8 cellular contexts compared by ENCODE assay signal in genomic region chr1:35726814-35727433, GRCh38. TPM values are rescaled to one million over a fixed set of nuclear protein-coding genes. Genes with fewer than 3 reads are reported as not detected.
DNase-seq lines count a peak whose midpoint lies in the region; ATAC-seq, FAIRE-seq and TF ChIP-seq lines count a peak whose summit lies in the region.

No MANE protein-coding gene starts in this region.

- no peaks in the 10 kb centered on the region for H3K4me1 ChIP-seq in liver (ENCODE audit: control insufficient read depth in 4 of 4, insufficient read depth in 4 of 4, low read length in 3 of 4)

- H3K4me3 Mint-ChIP-seq in chondrocyte (ENCODE audit: unreplicated experiment) = no peak overlapping the region

- H3K27me3 Mint-ChIP-seq in chondrocyte (ENCODE audit: low read depth) = no peaks in the 10 kb centered on the region

- WGBS in liver = 8% methylated on average over 5 of the region's 5 CpGs

- TF ChIP-seq RAD21 in liver (IDR thresholded peaks at IDR 0.05) = peak; percentile 89 to 93

- no peak overlapping the region for H3K9ac ChIP-seq in liver (ENCODE audit: low read depth in 1 of 2, low read length in 2 of 2)

- H3K9me3 ChIP-seq in liver (ENCODE audit: control insufficient read depth in 4 of 4, low read length in 3 of 4) = no peaks in the 10 kb centered on the region

- no peaks in the 10 kb centered on the region for H3K36me3 Mint-ChIP-seq in chondrocyte (ENCODE audit: low read depth)

- peak; percentile 77 for FAIRE-seq in GM18507 (lab: Jason Lieb, UNC)

- H3K27ac Mint-ChIP-seq in chondrocyte (ENCODE audit: unreplicated experiment) = no peak overlapping the region

- ATAC-seq in HG02610 (IDR thresholded peaks at IDR 0.05; ENCODE audit: unreplicated experiment) = no peak

- TF ChIP-seq CTCF in WI38 (IDR thresholded peaks at IDR 0.05; ENCODE audit: low read depth, low read length) (peak; percentile 83), chondrocyte (IDR thresholded peaks at IDR 0.05) (peak; percentile 94), liver (IDR thresholded peaks at IDR 0.05; ENCODE audit: low read depth, low read length, missing input control) (peak; percentile 80)

- H3K36me3 ChIP-seq in liver (ENCODE audit: control insufficient read depth in 4 of 4, insufficient read depth in 3 of 4, low read depth in 1 of 4, low read length in 3 of 4) = no peaks in the 10 kb centered on the region

- no peak overlapping the region for H3K27ac ChIP-seq in liver (ENCODE audit: low read depth in 1 of 2, low read length in 2 of 2)

- DNase-seq in AG08396 (ENCODE audit: low spot score) (peak; percentile 70), GM18507 (ENCODE audit: extremely low spot score, insufficient read length, low read depth) (no peak), NCI-H2196 treated with DMSO at 0.1 percent for 48 hours (lab: John Stamatoyannopoulos, UW; ENCODE audit: unreplicated experiment) (peak; percentile 45), chondrocyte (ENCODE audit: low spot score) (no peak)
- DNase-seq in stimulated activated naive CD4-positive, alpha-beta T cell (lab: John Stamatoyannopoulos, UW) = peak; percentile 11 to 50 (median 28)

- peaks cover 5% of the 10 kb centered on the region for H3K4me1 Mint-ChIP-seq in chondrocyte (ENCODE audit: low read depth)

- no peaks in the 10 kb centered on the region for H3K9me3 Mint-ChIP-seq in chondrocyte (ENCODE audit: low read depth)

- H3K27me3 ChIP-seq in liver (ENCODE audit: control insufficient read depth in 4 of 4, insufficient read depth in 4 of 4, low read length in 3 of 4) = no peaks in the 10 kb centered on the region

- no peak overlapping the region for H3K4me3 ChIP-seq in WI38 (ENCODE audit: low read depth, low read length)
- H3K4me3 ChIP-seq in liver (ENCODE audit: low read depth in 1 of 3, low read length in 3 of 3) = no peak overlapping the region

TF ChIP-seq in liver, 16 proteins besides CTCF, POLR2A, EP300 and RAD21:
- TF ChIP-seq NR2F2 (IDR thresholded peaks at IDR 0.05) (no peak), RXRA (IDR thresholded peaks at IDR 0.05) (no peak), HNF4A (conservative IDR thresholded peaks at IDR 0.05) (no peak), EGR1 (IDR thresholded peaks at IDR 0.05; ENCODE audit: low read depth in 2 of 2) (no peak), YY1 (IDR thresholded peaks at IDR 0.05) (no peak), FOXA1 (IDR thresholded peaks at IDR 0.05) (no peak), FOXA2 (IDR thresholded peaks at IDR 0.05) (no peak), HNF4G (IDR thresholded peaks at IDR 0.05) (no peak), JUND (IDR thresholded peaks at IDR 0.05) (no peak), TAF1 (conservative IDR thresholded peaks at IDR 0.05) (no peak), REST (IDR thresholded peaks at IDR 0.05) (no peak), SP1 (IDR thresholded peaks at IDR 0.05) (no peak)
- TF ChIP-seq, protein P1, sequence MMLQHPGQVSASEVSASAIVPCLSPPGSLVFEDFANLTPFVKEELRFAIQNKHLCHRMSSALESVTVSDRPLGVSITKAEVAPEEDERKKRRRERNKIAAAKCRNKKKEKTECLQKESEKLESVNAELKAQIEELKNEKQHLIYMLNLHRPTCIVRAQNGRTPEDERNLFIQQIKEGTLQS (IDR thresholded peaks at IDR 0.05) = no peak
- TF ChIP-seq, protein P2, sequence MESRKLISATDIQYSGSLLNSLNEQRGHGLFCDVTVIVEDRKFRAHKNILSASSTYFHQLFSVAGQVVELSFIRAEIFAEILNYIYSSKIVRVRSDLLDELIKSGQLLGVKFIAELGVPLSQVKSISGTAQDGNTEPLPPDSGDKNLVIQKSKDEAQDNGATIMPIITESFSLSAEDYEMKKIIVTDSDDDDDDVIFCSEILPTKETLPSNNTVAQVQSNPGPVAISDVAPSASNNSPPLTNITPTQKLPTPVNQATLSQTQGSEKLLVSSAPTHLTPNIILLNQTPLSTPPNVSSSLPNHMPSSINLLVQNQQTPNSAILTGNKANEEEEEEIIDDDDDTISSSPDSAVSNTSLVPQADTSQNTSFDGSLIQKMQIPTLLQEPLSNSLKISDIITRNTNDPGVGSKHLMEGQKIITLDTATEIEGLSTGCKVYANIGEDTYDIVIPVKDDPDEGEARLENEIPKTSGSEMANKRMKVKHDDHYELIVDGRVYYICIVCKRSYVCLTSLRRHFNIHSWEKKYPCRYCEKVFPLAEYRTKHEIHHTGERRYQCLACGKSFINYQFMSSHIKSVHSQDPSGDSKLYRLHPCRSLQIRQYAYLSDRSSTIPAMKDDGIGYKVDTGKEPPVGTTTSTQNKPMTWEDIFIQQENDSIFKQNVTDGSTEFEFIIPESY (IDR thresholded peaks at IDR 0.05) = no peak
- TF ChIP-seq, protein P3, sequence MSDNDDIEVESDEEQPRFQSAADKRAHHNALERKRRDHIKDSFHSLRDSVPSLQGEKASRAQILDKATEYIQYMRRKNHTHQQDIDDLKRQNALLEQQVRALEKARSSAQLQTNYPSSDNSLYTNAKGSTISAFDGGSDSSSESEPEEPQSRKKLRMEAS (IDR thresholded peaks at IDR 0.05) = no peak

RNA-seq across cellular contexts. Expression of gene C1orf216, which starts 8.2 kb away (rescaled TPM):
- total RNA-seq in chondrocyte (23.2 to 26.1 TPM (median 24.8 TPM) in 3 replicates), liver (1 to 10 TPM; 2.9 to 3.2 TPM)
- 1 to 10 TPM; 1.2 to 3.4 TPM for polyA plus RNA-seq in liver

RNA-seq across cellular contexts. Expression of gene CLSPN, which starts 42.9 kb away (rescaled TPM):
- total RNA-seq in chondrocyte = 4.4 to 19.6 TPM (median 4.8 TPM) in 3 replicates
- total RNA-seq in liver = 10 to 100 TPM in 1 of 2 donors, under 1 TPM in 1; 0.08 to 18.9 TPM
- under 1 TPM; 0.15 to 0.50 TPM for polyA plus RNA-seq in liver

Comparison
In these comparisons a context has a peak if more than half of its experiments do, and no peak if none do; other contexts are left out.
1. DNase-seq: peak in AG08396 (single experiment), NCI-H2196 treated with DMSO at 0.1 percent for 48 hours (single experiment) and stimulated activated naive CD4-positive, alpha-beta T cell (6 of 6); none in GM18507 (single experiment) and chondrocyte (single experiment).
2. Peak in every context shown above with its lines, with median percentiles within 50 percentile points of each other: CTCF ChIP-seq.